29 cellular contexts compared by ENCODE assay signal in genomic region chr2:101372792-101373191, GRCh38. TPM values are rescaled to one million over a fixed set of nuclear protein-coding genes. Genes with fewer than 3 reads are reported as not detected.
"Had no signal": no experiment of that assay in that cellular context is flagged by ENCODE, and none has a peak within 500 bp of the region (broad histone marks: within the 10 kb centered on the region; RNA-seq: fewer than 3 reads in every experiment).

No MANE protein-coding gene starts in this region.

- H3K36me3 Mint-ChIP-seq: stimulated activated effector memory CD8-positive, alpha-beta T cell treated with anti-CD3 and anti-CD28 coated beads, Interleukin-12 subunit alpha, Interleukin-12 subunit beta, amount 100 ng/mL, for 72 hours; stimulated activated memory B cell treated with anti-CD40 and anti-IgM and Interleukin-4, amounts not matched to agents 10 μg/mL and 1 μg/mL and 100 μg/mL, for 72 hours; stimulated activated naive B cell treated with anti-CD40 and anti-IgM and Interleukin-4, amounts not matched to agents 10 μg/mL and 1 μg/mL and 100 μg/mL, for 72 hours; type B pancreatic cell had no signal

- H3K4me3 ChIP-seq: stomach, suprapubic skin, testis, thoracic aorta, thyroid gland, tibial artery, tibial nerve, transverse colon, upper lobe of left lung, upper lobe of right lung, uterus, vagina had no signal

- H3K36me3 ChIP-seq: stomach, suprapubic skin, thoracic aorta, thyroid gland, tibial artery, tibial nerve, transverse colon, upper lobe of left lung, upper lobe of right lung, uterus, vagina had no signal

- H3K4me1 ChIP-seq: stomach, suprapubic skin, testis, thyroid gland, tibial artery, tibial nerve, transverse colon, upper lobe of left lung, upper lobe of right lung, uterus, vagina had no signal

- H3K4me1 Mint-ChIP-seq: stimulated activated effector memory CD8-positive, alpha-beta T cell treated with anti-CD3 and anti-CD28 coated beads, Interleukin-12 subunit alpha, Interleukin-12 subunit beta, amount 100 ng/mL, for 72 hours; stimulated activated memory B cell treated with anti-CD40 and anti-IgM and Interleukin-4, amounts not matched to agents 10 μg/mL and 1 μg/mL and 100 μg/mL, for 72 hours; stimulated activated naive CD8-positive, alpha-beta T cell treated with anti-CD3 and anti-CD28 coated beads, Interleukin-15, amount 100 ng/mL, for 72 hours had no signal

- ATAC-seq: stimulated activated effector memory CD8-positive, alpha-beta T cell treated with anti-CD3 and anti-CD28 coated beads, Interleukin-12 subunit alpha, Interleukin-12 subunit beta, amount 100 ng/mL, for 72 hours; stimulated activated memory B cell treated with anti-CD40 and anti-IgM and Interleukin-4, amounts not matched to agents 10 μg/mL and 1 μg/mL and 100 μg/mL, for 72 hours; stimulated activated naive B cell treated with anti-CD40 and anti-IgM and Interleukin-4, amounts not matched to agents 10 μg/mL and 1 μg/mL and 100 μg/mL, for 72 hours; stimulated activated naive CD8-positive, alpha-beta T cell treated with anti-CD3 and anti-CD28 coated beads, Interleukin-15, amount 100 ng/mL, for 72 hours; stimulated activated naive CD8-positive, alpha-beta T cell treated with anti-CD3 and anti-CD28 coated beads, Interleukin-15, Interleukin-2, amounts not matched to agents 100 U/mL and 50 U/mL, for 24 hours; upper lobe of right lung had no signal

- H3K27ac Mint-ChIP-seq: stimulated activated effector memory CD8-positive, alpha-beta T cell treated with anti-CD3 and anti-CD28 coated beads, Interleukin-12 subunit alpha, Interleukin-12 subunit beta, amount 100 ng/mL, for 72 hours; stimulated activated memory B cell treated with anti-CD40 and anti-IgM and Interleukin-4, amounts not matched to agents 10 μg/mL and 1 μg/mL and 100 μg/mL, for 72 hours; stimulated activated naive B cell treated with anti-CD40 and anti-IgM and Interleukin-4, amounts not matched to agents 10 μg/mL and 1 μg/mL and 100 μg/mL, for 72 hours; stimulated activated naive CD8-positive, alpha-beta T cell treated with anti-CD3 and anti-CD28 coated beads, Interleukin-15, amount 100 ng/mL, for 72 hours; stimulated activated naive CD8-positive, alpha-beta T cell treated with anti-CD3 and anti-CD28 coated beads, Interleukin-15, Interleukin-2, amounts not matched to agents 100 ng/mL and 50 ng/mL, for 24 hours; type B pancreatic cell had no signal

- DNase-seq: stimulated activated CD4-positive, alpha-beta T cell treated with anti-CD3 and anti-CD28 coated beads, Interleukin-2, amount 100 ng/mL, for 48 hours; stimulated activated CD4-positive, alpha-beta T cell treated with anti-CD3 and anti-CD28 coated beads, Interleukin-4, amount 100 ng/mL, for 1 hour; stimulated activated CD4-positive, alpha-beta T cell treated with anti-CD3 and anti-CD28 coated beads, Interleukin-4, amount 100 ng/mL, for 24 hours; stimulated activated CD4-positive, alpha-beta T cell treated with anti-CD3 and anti-CD28 coated beads, Interleukin-4, amount 100 ng/mL, for 4 hours; stimulated activated CD8-positive, alpha-beta memory T cell treated with anti-CD3 and anti-CD28 coated beads, Interleukin-4, amount 100 ng/mL, for 48 hours; stimulated activated naive B cell treated with anti-CD40 and anti-IgM and Interleukin-4, amounts not matched to agents 10 μg/mL and 1 μg/mL and 100 μg/mL, for 72 hours; stimulated activated naive CD4-positive, alpha-beta T cell; stimulated activated naive CD4-positive, alpha-beta T cell treated with Interleukin-2 at 50 U/mL for 16 hours; stimulated activated naive CD8-positive, alpha-beta T cell treated with anti-CD3 and anti-CD28 coated beads, Interleukin-15, amount 100 ng/mL, for 72 hours; stimulated activated naive CD8-positive, alpha-beta T cell treated with anti-CD3 and anti-CD28 coated beads, Interleukin-15, Interleukin-2, amounts not matched to agents 100 U/mL and 50 U/mL, for 24 hours; stomach; substantia nigra; testis; thyroid gland; tibial artery; transverse colon; upper lobe of left lung; upper lobe of right lung; uterus had no signal

- H3K27me3 ChIP-seq: stomach, suprapubic skin, testis, thyroid gland, tibial artery, tibial nerve, transverse colon, upper lobe of left lung, upper lobe of right lung, uterus, vagina had no signal

- H3K9me3 ChIP-seq: stomach, suprapubic skin, testis, thoracic aorta, thyroid gland, tibial artery, transverse colon, upper lobe of right lung, uterus, vagina had no signal

- FAIRE-seq: urothelium cell line had no signal

- H3K27ac ChIP-seq: stomach, suprapubic skin, testis, thoracic aorta, thyroid gland, tibial artery, tibial nerve, transverse colon, upper lobe of left lung, upper lobe of right lung, uterus, vagina had no signal

- H3K27me3 Mint-ChIP-seq: stimulated activated memory B cell treated with anti-CD40 and anti-IgM and Interleukin-4, amounts not matched to agents 10 μg/mL and 1 μg/mL and 100 μg/mL, for 72 hours; stimulated activated naive B cell treated with anti-CD40 and anti-IgM and Interleukin-4, amounts not matched to agents 10 μg/mL and 1 μg/mL and 100 μg/mL, for 72 hours; stimulated activated naive CD8-positive, alpha-beta T cell treated with anti-CD3 and anti-CD28 coated beads, Interleukin-15, amount 100 ng/mL, for 72 hours; stimulated activated naive CD8-positive, alpha-beta T cell treated with anti-CD3 and anti-CD28 coated beads, Interleukin-15, Interleukin-2, amounts not matched to agents 100 ng/mL and 50 ng/mL, for 24 hours had no signal

- H3K4me3 Mint-ChIP-seq: stimulated activated effector memory CD8-positive, alpha-beta T cell treated with anti-CD3 and anti-CD28 coated beads, Interleukin-12 subunit alpha, Interleukin-12 subunit beta, amount 100 ng/mL, for 72 hours; stimulated activated memory B cell treated with anti-CD40 and anti-IgM and Interleukin-4, amounts not matched to agents 10 μg/mL and 1 μg/mL and 100 μg/mL, for 72 hours; stimulated activated naive B cell treated with anti-CD40 and anti-IgM and Interleukin-4, amounts not matched to agents 10 μg/mL and 1 μg/mL and 100 μg/mL, for 72 hours; stimulated activated naive CD8-positive, alpha-beta T cell treated with anti-CD3 and anti-CD28 coated beads, Interleukin-15, amount 100 ng/mL, for 72 hours; stimulated activated naive CD8-positive, alpha-beta T cell treated with anti-CD3 and anti-CD28 coated beads, Interleukin-15, Interleukin-2, amounts not matched to agents 100 ng/mL and 50 ng/mL, for 24 hours; type B pancreatic cell had no signal

RNA-seq across cellular contexts. Expression of gene CREG2, which starts 14.5 kb away (rescaled TPM):
- total RNA-seq: subcutaneous adipose tissue, thoracic aorta, thyroid gland, tibial nerve, upper lobe of right lung had no signal
